Comparison of ENCODE assay signal across 8 cellular contexts in genomic region chrX:53716328-53717088, GRCh38. TPM values are rescaled to one million over a fixed set of nuclear protein-coding genes. Genes with fewer than 3 reads are reported as not detected.
DNase-seq lines count a peak whose midpoint lies in the region; ATAC-seq, FAIRE-seq and TF ChIP-seq lines count a peak whose summit lies in the region.
"Had no signal": no experiment of that assay in that cellular context is flagged by ENCODE, and none has a peak within 500 bp of the region (broad histone marks: within the 10 kb centered on the region; RNA-seq: fewer than 3 reads in every experiment).

No MANE protein-coding gene starts in this region.

- 17% methylated on average over 4 of the region's 4 CpGs for WGBS in GM12878 (ENCODE audit: insufficient coverage, insufficient replicate concordance, low lambda C conversion rate, missing lambda C conversion rate)
- whole genome bisulfite sequencing in thymus: 68% methylated on average over 4 of the region's 4 CpGs
- 71 to 92% methylated on average over 4 of the region's 4 CpGs for WGBS in sigmoid colon, 2 donors

- in situ Hi-C loops in GM12878 (cut with MboI): no loop called here

- POLR2A ChIA-PET in GM12878 (lab: Charles Lee): interaction anchor here (0.5 to 8.7 kb wide), 10 partner anchors 9 to 113 kb away, joined by 3 to 133 read pairs (median 4); partner anchors contain the start of gene HUWE1

- H3K4me1 ChIP-seq in RWPE2 (ENCODE audit: insufficient read depth, poor library complexity, severe bottlenecking) (peaks cover 12% of the 10 kb centered on the region), GM12878 (ENCODE audit: control insufficient read depth, insufficient read depth, low read length) (peaks cover 19% of the 10 kb centered on the region), thymus (ENCODE audit: control insufficient read depth, insufficient read depth, low read length) (peaks cover 21% of the 10 kb centered on the region), sigmoid colon (no peaks in the 10 kb centered on the region)

- H3K9me3 ChIP-seq in RWPE2 (ENCODE audit: severe bottlenecking): no peaks in the 10 kb centered on the region
- H3K9me3 ChIP-seq in GM12878 (replicated peaks; ENCODE audit: control insufficient read depth, insufficient read depth, low read length): no peaks in the 10 kb centered on the region; the same call in 2 of the 3 replicates
- H3K9me3 ChIP-seq in thymus (ENCODE audit: control insufficient read depth): no peaks in the 10 kb centered on the region
- H3K9me3 ChIP-seq in sigmoid colon: no peaks in the 10 kb centered on the region

- no peak for TF ChIP-seq POLR2A in GM12878 (IDR thresholded peaks at IDR 0.05; ENCODE audit: low read depth, low read length)
- TF ChIP-seq POLR2A in sigmoid colon (IDR thresholded peaks at IDR 0.05): no peak

- intact Hi-C loops in GM12878 (cut with micrococcal nuclease; ENCODE audit: unreplicated experiment) (loop anchor here (5.0 kb wide), 1 partner anchor 51 kb away; no protein-coding TSS in a partner anchor), sigmoid colon (cut with DNase I) (no loop called here)

- SMC1A ChIA-PET in GM12878 (lab: Charles Lee; ENCODE audit: uncharacterized antibody, unreplicated experiment): interaction anchor here (0.7 to 7.6 kb wide), 15 partner anchors 11 to 115 kb away, joined by 3 to 75 read pairs (median 7); partner anchors contain the start of gene HUWE1

- H2AFZ ChIP-seq in GM12878 (ENCODE audit: control insufficient read depth, low read depth, low read length): peak overlapping the region; percentile 16

- DNase-seq in RWPE2 (ENCODE audit: low spot score) (no peak), GM12878 (ENCODE audit: low read depth, low spot score) (peak; percentile 87), NCI-H1092 treated with DMSO at 0.1 percent for 48 hours (lab: John Stamatoyannopoulos, UW) (no peak), sigmoid colon (no peak)
- DNase-seq: NCI-H69 had no signal

- peak overlapping the region; percentile 64 for H3K4me2 ChIP-seq in GM12878 (ENCODE audit: control insufficient read depth, insufficient read depth)

- H3K9ac ChIP-seq in GM12878 (ENCODE audit: control insufficient read depth, insufficient read depth, low read length): peak overlapping the region; percentile 73

- TF ChIP-seq CTCF in RWPE2 (IDR thresholded peaks at IDR 0.05; ENCODE audit: poor library complexity, severe bottlenecking): no peak
- no peak for TF ChIP-seq CTCF in GM12878 (IDR thresholded peaks at IDR 0.05 in 2 of 3, conservative IDR thresholded peaks at IDR 0.05 in 1 of 3; ENCODE audit: control insufficient read depth in 2 of 3, extremely low read depth in 1 of 3, insufficient read depth in 1 of 3, low read depth in 3 of 3, low read length in 3 of 3)
- TF ChIP-seq CTCF in sigmoid colon (IDR thresholded peaks at IDR 0.05): no peak

- no peak for TF ChIP-seq RAD21 in GM12878 (IDR thresholded peaks at IDR 0.05; ENCODE audit: insufficient read depth, low read depth, low read length)

- no peaks in the 10 kb centered on the region for H3K27me3 ChIP-seq in RWPE2 (ENCODE audit: insufficient read depth, poor library complexity, severe bottlenecking)
- H3K27me3 ChIP-seq in GM12878 (replicated peaks in 1 of 2; ENCODE audit: control insufficient read depth in 2 of 2, insufficient read depth in 2 of 2, low read length in 1 of 2): no peaks in the 10 kb centered on the region
- H3K27me3 ChIP-seq in thymus (ENCODE audit: control insufficient read depth, insufficient read depth): no peaks in the 10 kb centered on the region
- peaks cover 0 to 2% (median 0%) of the 10 kb centered on the region in 3 donors for H3K27me3 ChIP-seq in sigmoid colon

- ATAC-seq in GM21723 (IDR thresholded peaks at IDR 0.05; ENCODE audit: unreplicated experiment) (peak; percentile 40), RWPE2 (ENCODE audit: low read depth) (peak; percentile 33; the same call in 1 of the 3 replicates), GM12878 (peak; percentile 51), HG02763 (IDR thresholded peaks at IDR 0.05; ENCODE audit: unreplicated experiment) (no peak)

- CTCF ChIA-PET in GM12878 (lab: Yijun Ruan, JAX): interaction anchor here (0.5 to 5.2 kb wide), 10 partner anchors 9 to 122 kb away, joined by 3 to 41 read pairs (median 6); partner anchors contain the start of gene HUWE1

- no TSS peak for BruUV-seq in GM12878 (replicated peaks; lab: Mats Ljungman, UMichigan)

- FAIRE-seq in GM12878 (lab: Jason Lieb, UNC): no peak

- TF ChIP-seq EP300 in GM12878 (IDR thresholded peaks at IDR 0.05; ENCODE audit: borderline replicate concordance in 1 of 2, control insufficient read depth in 1 of 2, low read depth in 2 of 2, low read length in 2 of 2) (peak; percentile 69 to 73; a peak in 2 of 4 replicates), sigmoid colon (IDR thresholded peaks at IDR 0.05) (no peak)

- no peaks in the 10 kb centered on the region for H4K20me1 ChIP-seq in GM12878 (ENCODE audit: control insufficient read depth, insufficient read depth)

- RAD21 ChIA-PET in GM12878 (lab: Charles Lee; ENCODE audit: unreplicated experiment): interaction anchor here (1.0 to 4.4 kb wide), 10 partner anchors 11 to 52 kb away, joined by 3 to 51 read pairs (median 6); partner anchors contain the start of gene HUWE1

- peak overlapping the region; percentile 38 for H3K27ac ChIP-seq in RWPE2 (ENCODE audit: poor library complexity, severe bottlenecking)
- H3K27ac ChIP-seq in GM12878 (ENCODE audit: control insufficient read depth, insufficient read depth): peak overlapping the region; percentile 84
- H3K27ac ChIP-seq in thymus (ENCODE audit: low read depth): peak overlapping the region; percentile 78
- H3K27ac ChIP-seq in sigmoid colon: no peak overlapping the region

- H3K36me3 ChIP-seq in RWPE2 (ENCODE audit: low read depth): no peaks in the 10 kb centered on the region
- H3K36me3 ChIP-seq in GM12878 (ENCODE audit: control insufficient read depth in 2 of 2, insufficient read depth in 2 of 2, low read length in 1 of 2): no peaks in the 10 kb centered on the region
- H3K36me3 ChIP-seq in thymus (ENCODE audit: control insufficient read depth, insufficient read depth): no peaks in the 10 kb centered on the region
- H3K36me3 ChIP-seq in sigmoid colon: no peaks in the 10 kb centered on the region

- no peak overlapping the region for H3K4me3 ChIP-seq in RWPE2 (ENCODE audit: severe bottlenecking)
- H3K4me3 ChIP-seq in GM12878: peak overlapping the region; percentile 60; the same call in 1 of the 2 replicates
- H3K4me3 ChIP-seq in thymus (ENCODE audit: low read length): no peak overlapping the region
- H3K4me3 ChIP-seq in sigmoid colon: no peak overlapping the region

- peaks cover 19% of the 10 kb centered on the region for H3K79me2 ChIP-seq in GM12878 (ENCODE audit: control insufficient read depth, insufficient read depth, low read length)

TF ChIP-seq in GM12878, 131 proteins besides CTCF, POLR2A, EP300 and RAD21 (continues in another document):
- peak; percentile 11; the same call in 1 of the 2 replicates for TF ChIP-seq TAF1 (IDR thresholded peaks at IDR 0.05; ENCODE audit: borderline replicate concordance, low read depth, low read length)
- TF ChIP-seq MYB (IDR thresholded peaks at IDR 0.05; ENCODE audit: borderline replicate concordance, low read depth, low read length): no peak
- peak; percentile 36; the same call in 1 of the 2 replicates for TF ChIP-seq BCL11A (IDR thresholded peaks at IDR 0.05; ENCODE audit: low read depth, low read length)
- TF ChIP-seq NBN (IDR thresholded peaks at IDR 0.05): peak; percentile 81
- peak; percentile 16; the same call in 1 of the 2 replicates for TF ChIP-seq RAD51 (IDR thresholded peaks at IDR 0.05)
- TF ChIP-seq ATF3 (IDR thresholded peaks at IDR 0.05; ENCODE audit: borderline replicate concordance, extremely low read depth, low read depth, low read length): no peak
- TF ChIP-seq EED (IDR thresholded peaks at IDR 0.05; ENCODE audit: low read depth): peak; percentile 87
- peak; percentile 94 to 96 for TF ChIP-seq IKZF2 (IDR thresholded peaks at IDR 0.05)
- peak; percentile 78 for TF ChIP-seq TCF7 (IDR thresholded peaks at IDR 0.05; ENCODE audit: borderline replicate concordance)
- peak; percentile 56; the same call in 1 of the 2 replicates for TF ChIP-seq TCF3 (IDR thresholded peaks at IDR 0.05; ENCODE audit: borderline replicate concordance, insufficient read depth, low read depth, low read length)
- peak; percentile 57; the same call in 1 of the 2 replicates for TF ChIP-seq TCF12 (IDR thresholded peaks at IDR 0.05; ENCODE audit: low read depth, low read length)
- peak; percentile 84 for TF ChIP-seq ATF7 (IDR thresholded peaks at IDR 0.05; ENCODE audit: low read depth)
- TF ChIP-seq SMAD5 (IDR thresholded peaks at IDR 0.05; ENCODE audit: low read depth): no peak
- peak; percentile 41; the same call in 1 of the 2 replicates for TF ChIP-seq MXI1 (IDR thresholded peaks at IDR 0.05; ENCODE audit: low read depth, low read length)
- TF ChIP-seq SIN3A (IDR thresholded peaks at IDR 0.05; ENCODE audit: low read depth, low read length): no peak
- peak; percentile 94 for TF ChIP-seq IKZF1 (conservative IDR thresholded peaks at IDR 0.05)

RNA-seq across cellular contexts. Expression of gene HUWE1, which starts 30.0 kb away (rescaled TPM):
- 335 and 348 TPM in 2 replicates for total RNA-seq in GM12878 (2013; cell fraction: nucleolus; rRNA removed)
- total RNA-seq in GM12878 (2014; rRNA removed): 99.9 and 104 TPM in 2 replicates
- 96.6 and 101 TPM in 2 replicates for total RNA-seq in GM12878 (2014; rRNA removed; fragmentation: Illumina TruSeq; extraction: Trizol)
- 269 and 280 TPM in 2 replicates for total RNA-seq in GM12878 (2021)
- polyA plus RNA-seq in GM12878 (2011; ENCODE audit: low read depth): 73.9 TPM
- 100 and 136 TPM in 2 replicates for polyA plus RNA-seq in GM12878 (2011; rRNA removed)
- 108 and 146 TPM in 2 replicates for polyA plus RNA-seq in GM12878 (2011; cell fraction: cytosol; rRNA removed)
- polyA plus RNA-seq in GM12878 (2011; cell fraction: nucleus; rRNA removed): 286 and 327 TPM in 2 replicates
- 90.8 and 92.9 TPM in 2 replicates for polyA plus RNA-seq in GM12878 (2012)
- polyA plus RNA-seq in GM12878 (2014; fragmentation: Illumina TruSeq; extraction: Trizol): 149 TPM in 2 replicates
- 10 to 100 TPM; 35.9 to 39.0 TPM for polyA plus RNA-seq in GM12878 (2014; fragmentation: Nextera tagmentation; extraction: Ambion mirVana)
- 114 and 125 TPM in 2 replicates for polyA plus RNA-seq in GM12878 (2014; rRNA removed)
- polyA plus RNA-seq in GM12878 (2016; fragmentation: Nextera tagmentation; extraction: Ambion mirVana): 10 to 100 TPM; 52.5 to 57.3 TPM
- 383 and 668 TPM in 2 replicates for polyA minus RNA-seq in GM12878 (2011; rRNA and poly(A)+ RNA removed)
- polyA minus RNA-seq in GM12878 (2011; cell fraction: cytosol; rRNA and poly(A)+ RNA removed): 147 and 181 TPM in 2 replicates
- 139 and 215 TPM in 2 replicates for polyA minus RNA-seq in GM12878 (2011; cell fraction: nucleus; rRNA and poly(A)+ RNA removed)
- polyA plus RNA-seq in thymus: 31.0 TPM
- 100 to 1,000 TPM in 1 of 4 donors, 10 to 100 TPM in 3; 75.3 to 103 (median 84.3) TPM for total RNA-seq in sigmoid colon
- polyA plus RNA-seq in sigmoid colon: 10 to 100 TPM; 12.3 to 54.4 (median 14.4) TPM

Comparison
In these comparisons a context has a peak if more than half of its experiments do, and no peak if none do; other contexts are left out.
1. H3K27ac ChIP-seq: peak in RWPE2 (single experiment), GM12878 (single experiment) and thymus (single experiment); none in sigmoid colon (0 of 4).